Comparison of ENCODE assay signal across 1 cellular context in the genomic region with DNA sequence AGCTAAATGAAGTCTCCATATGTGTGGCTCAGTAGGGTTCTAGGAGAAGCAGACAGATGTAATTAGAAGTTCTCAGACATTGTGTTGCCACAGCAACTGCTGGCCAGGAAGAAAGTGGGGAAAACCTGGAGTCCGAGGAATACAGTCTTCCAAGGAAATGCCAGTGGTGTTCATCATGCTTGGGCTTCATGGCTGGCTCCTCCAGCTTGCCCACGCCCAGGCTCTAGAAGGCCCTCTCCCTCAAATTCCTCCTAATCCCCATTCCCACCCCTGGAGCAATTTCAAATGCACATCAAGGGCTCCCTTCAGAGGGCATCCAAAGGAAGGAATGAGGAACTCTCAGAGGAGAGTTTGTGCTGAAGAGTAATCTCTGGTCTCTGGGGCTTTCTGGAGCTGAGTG.
TF ChIP-seq lines count a peak whose summit lies in the region.

No MANE protein-coding gene starts in this region.

TF ChIP-seq in WTC11, 78 proteins besides CTCF, POLR2A, EP300 and RAD21 (continued from another document):
- TF ChIP-seq JUN (CRISPR knock-in tag; IDR thresholded peaks at IDR 0.05) (no peak), CBFB (CRISPR knock-in tag; IDR thresholded peaks at IDR 0.05; ENCODE audit: low read depth) (no peak), NFE2L1 (CRISPR knock-in tag; IDR thresholded peaks at IDR 0.05) (no peak), GABPB1 (CRISPR knock-in tag; IDR thresholded peaks at IDR 0.05) (no peak), ETV6 (CRISPR knock-in tag; IDR thresholded peaks at IDR 0.05) (no peak), HMGA2 (CRISPR knock-in tag; IDR thresholded peaks at IDR 0.05) (no peak)
- TF ChIP-seq, protein P1, sequence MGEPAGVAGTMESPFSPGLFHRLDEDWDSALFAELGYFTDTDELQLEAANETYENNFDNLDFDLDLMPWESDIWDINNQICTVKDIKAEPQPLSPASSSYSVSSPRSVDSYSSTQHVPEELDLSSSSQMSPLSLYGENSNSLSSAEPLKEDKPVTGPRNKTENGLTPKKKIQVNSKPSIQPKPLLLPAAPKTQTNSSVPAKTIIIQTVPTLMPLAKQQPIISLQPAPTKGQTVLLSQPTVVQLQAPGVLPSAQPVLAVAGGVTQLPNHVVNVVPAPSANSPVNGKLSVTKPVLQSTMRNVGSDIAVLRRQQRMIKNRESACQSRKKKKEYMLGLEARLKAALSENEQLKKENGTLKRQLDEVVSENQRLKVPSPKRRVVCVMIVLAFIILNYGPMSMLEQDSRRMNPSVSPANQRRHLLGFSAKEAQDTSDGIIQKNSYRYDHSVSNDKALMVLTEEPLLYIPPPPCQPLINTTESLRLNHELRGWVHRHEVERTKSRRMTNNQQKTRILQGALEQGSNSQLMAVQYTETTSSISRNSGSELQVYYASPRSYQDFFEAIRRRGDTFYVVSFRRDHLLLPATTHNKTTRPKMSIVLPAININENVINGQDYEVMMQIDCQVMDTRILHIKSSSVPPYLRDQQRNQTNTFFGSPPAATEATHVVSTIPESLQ (CRISPR knock-in tag; IDR thresholded peaks at IDR 0.05) = no peak
- TF ChIP-seq, protein P2, sequence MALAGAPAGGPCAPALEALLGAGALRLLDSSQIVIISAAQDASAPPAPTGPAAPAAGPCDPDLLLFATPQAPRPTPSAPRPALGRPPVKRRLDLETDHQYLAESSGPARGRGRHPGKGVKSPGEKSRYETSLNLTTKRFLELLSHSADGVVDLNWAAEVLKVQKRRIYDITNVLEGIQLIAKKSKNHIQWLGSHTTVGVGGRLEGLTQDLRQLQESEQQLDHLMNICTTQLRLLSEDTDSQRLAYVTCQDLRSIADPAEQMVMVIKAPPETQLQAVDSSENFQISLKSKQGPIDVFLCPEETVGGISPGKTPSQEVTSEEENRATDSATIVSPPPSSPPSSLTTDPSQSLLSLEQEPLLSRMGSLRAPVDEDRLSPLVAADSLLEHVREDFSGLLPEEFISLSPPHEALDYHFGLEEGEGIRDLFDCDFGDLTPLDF (CRISPR knock-in tag; IDR thresholded peaks at IDR 0.05) = no peak
